In genomic region chr12:124485371-124485770, GRCh38 we compare ENCODE assay signal across 31 cellular contexts.
"Had no signal": no experiment of that assay in that cellular context is flagged by ENCODE, and none has a peak within 500 bp of the region (broad histone marks: within the 10 kb centered on the region; RNA-seq: fewer than 3 reads in every experiment).

No MANE protein-coding gene starts in this region.

- H3K27me3 ChIP-seq: adrenal gland, body of pancreas, heart left ventricle, testis had no signal

- H3K4me3 ChIP-seq: adrenal gland, body of pancreas, heart left ventricle, psoas muscle, smooth muscle cell, testis had no signal

- H3K4me3 Mint-ChIP-seq: activated naive CD4-positive, alpha-beta T cell treated with anti-CD3 and anti-CD28 coated beads for 36 hours; activated naive CD8-positive, alpha-beta T cell treated with anti-CD3 and anti-CD28 coated beads for 36 hours; activated T-helper 1 cell treated with anti-CD3 and anti-CD28 coated beads, Interleukin-12 subunit alpha, Interleukin-12 subunit beta, Interleukin-2, Interleukin-4 antibody, amounts not matched to agents 30 ng/mL and 10 ng/mL and 1 ng/mL, durations not matched to agents 14 hours and 24 hours and 36 hours; endodermal cell; mesothelial cell of epicardium had no signal

- H3K27ac Mint-ChIP-seq: activated naive CD4-positive, alpha-beta T cell treated with anti-CD3 and anti-CD28 coated beads for 36 hours; activated T-helper 1 cell treated with anti-CD3 and anti-CD28 coated beads, Interleukin-12 subunit alpha, Interleukin-12 subunit beta, Interleukin-2, Interleukin-4 antibody, amounts not matched to agents 30 ng/mL and 10 ng/mL and 1 ng/mL, durations not matched to agents 14 hours and 24 hours and 36 hours had no signal

- H3K4me1 ChIP-seq: parathyroid adenoma had no signal

- H3K27me3 Mint-ChIP-seq: activated naive CD8-positive, alpha-beta T cell treated with anti-CD3 and anti-CD28 coated beads for 36 hours; naive B cell had no signal

- H3K27ac ChIP-seq: adrenal gland, heart left ventricle, parathyroid adenoma, psoas muscle, testis, VCaP had no signal

- H3K4me2 ChIP-seq: smooth muscle cell had no signal

- H2AFZ ChIP-seq: parathyroid adenoma had no signal

- H3K9me3 ChIP-seq: adrenal gland, body of pancreas, heart left ventricle, psoas muscle, testis had no signal

- ATAC-seq: body of pancreas, esophagus mucosa, heart left ventricle, psoas muscle had no signal

- DNase-seq: activated CD4-positive, alpha-beta T cell treated with anti-CD3 and anti-CD28 coated beads for 4 hours; activated CD4-positive, alpha-beta T cell treated with anti-CD3 and anti-CD28 coated beads, Interleukin-2, amount 50 U/mL, for 4 hours; activated CD8-positive, alpha-beta memory T cell treated with anti-CD3 and anti-CD28 coated beads, Interleukin-2, amount 50 U/mL, for 4 hours; activated effector memory CD4-positive, alpha-beta T cell treated with anti-CD3 and anti-CD28 coated beads, Interleukin-2, amount 50 U/mL, for 16 hours; activated naive CD4-positive, alpha-beta T cell treated with anti-CD3 and anti-CD28 coated beads for 36 hours; activated naive CD8-positive, alpha-beta T cell treated with anti-CD3 and anti-CD28 coated beads for 36 hours; activated T-cell treated with anti-CD3 and anti-CD28 coated beads, Interleukin-2, amount 50 U/mL, for 1 hour; adrenal gland; aorta; body of pancreas; caudate nucleus; endodermal cell; foreskin fibroblast; mammary epithelial cell; naive B cell; occipital lobe; stimulated activated CD4-positive, alpha-beta T cell treated with anti-CD3 and anti-CD28 coated beads, Interleukin-1b, Interleukin-23, amount 100 ng/mL, for 48 hours; stimulated activated CD4-positive, alpha-beta T cell treated with anti-CD3 and anti-CD28 coated beads, Interleukin-4, amount 100 ng/mL, for 4 hours; stimulated activated CD8-positive, alpha-beta memory T cell treated with anti-CD3 and anti-CD28 coated beads, Interleukin-4, amount 100 ng/mL, for 48 hours; stimulated activated naive CD4-positive, alpha-beta T cell; T-helper 9 cell; testis; trophoblast cell had no signal

- H3K4me1 Mint-ChIP-seq: endodermal cell had no signal

- H3K9me3 Mint-ChIP-seq: activated naive CD4-positive, alpha-beta T cell treated with anti-CD3 and anti-CD28 coated beads for 36 hours; activated naive CD8-positive, alpha-beta T cell treated with anti-CD3 and anti-CD28 coated beads for 36 hours; activated T-helper 1 cell treated with anti-CD3 and anti-CD28 coated beads, Interleukin-12 subunit alpha, Interleukin-12 subunit beta, Interleukin-2, Interleukin-4 antibody, amounts not matched to agents 30 ng/mL and 10 ng/mL and 1 ng/mL, durations not matched to agents 14 hours and 24 hours and 36 hours; endodermal cell; mesothelial cell of epicardium had no signal

- H3K9ac ChIP-seq: parathyroid adenoma had no signal
